Comparison of ENCODE assay signal across 9 cellular contexts in the genomic region with DNA sequence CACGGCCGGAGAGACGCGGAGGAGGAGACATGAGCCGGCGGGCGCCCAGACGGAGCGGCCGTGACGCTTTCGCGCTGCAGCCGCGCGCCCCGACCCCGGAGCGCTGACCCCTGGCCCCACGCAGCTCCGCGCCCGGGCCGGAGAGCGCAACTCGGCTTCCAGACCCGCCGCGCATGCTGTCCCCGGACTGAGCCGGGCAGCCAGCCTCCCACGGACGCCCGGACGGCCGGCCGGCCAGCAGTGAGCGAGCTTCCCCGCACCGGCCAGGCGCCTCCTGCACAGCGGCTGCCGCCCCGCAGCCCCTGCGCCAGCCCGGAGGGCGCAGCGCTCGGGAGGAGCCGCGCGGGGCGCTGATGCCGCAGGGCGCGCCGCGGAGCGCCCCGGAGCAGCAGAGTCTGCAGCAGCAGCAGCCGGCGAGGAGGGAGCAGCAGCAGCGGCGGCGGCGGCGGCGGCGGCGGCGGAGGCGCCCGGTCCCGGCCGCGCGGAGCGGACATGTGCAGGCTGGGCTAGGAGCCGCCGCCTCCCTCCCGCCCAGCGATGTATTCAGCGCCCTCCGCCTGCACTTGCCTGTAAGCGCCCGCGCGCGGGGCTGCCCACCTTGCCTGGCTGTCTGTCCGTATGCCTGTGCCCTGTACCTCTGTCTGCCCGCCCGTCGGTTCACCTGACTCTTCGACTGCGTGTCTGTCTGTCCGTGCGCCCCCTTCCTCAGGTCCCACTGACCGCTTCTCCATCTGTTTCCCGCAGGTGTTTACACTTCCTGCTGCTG. TPM values are rescaled to one million over a fixed set of nuclear protein-coding genes. Genes with fewer than 3 reads are reported as not detected.
A peak's percentile ranks its signal among the peaks of the same experiment; 100 is the strongest.
DNase-seq lines count a peak whose midpoint lies in the region; ATAC-seq and TF ChIP-seq lines count a peak whose summit lies in the region.
"Had no signal": no experiment of that assay in that cellular context is flagged by ENCODE, and none has a peak within 500 bp of the region (broad histone marks: within the 10 kb centered on the region; RNA-seq: fewer than 3 reads in every experiment).

No MANE protein-coding gene starts in this region.

- CTCF ChIA-PET in activated CD8-positive, alpha-beta T cell treated with anti-CD3 and anti-CD28 coated beads, Interleukin-2, amount 10 ng/mL, durations not matched to agents 7 days and 5 days (lab: Charles Lee): interaction anchor here (0.9 to 2.9 kb wide), 12 partner anchors 11 to 587 kb away, joined by 3 to 30 read pairs (median 6); a partner anchor contains a TSS

- DNase-seq in BE2C (peak; percentile 53), HuH-7 (ENCODE audit: low spot score) (peak; percentile 64), ovary (peak in 3 of 5 donors; percentile 26 to 53 (median 42)), SKM-1 treated with dmso at 0.1 percent for 144 hours (lab: John Stamatoyannopoulos, UW; ENCODE audit: unreplicated experiment) (no peak), MV-4-11 (lab: John Stamatoyannopoulos, UW) (no peak)
- DNase-seq in activated CD8-positive, alpha-beta T cell treated with anti-CD3 and anti-CD28 coated beads, Interleukin-2, amount 10 ng/mL, durations not matched to agents 7 days and 5 days: peak; percentile 32

- no peaks in the 10 kb centered on the region for H3K36me3 Mint-ChIP-seq in activated CD8-positive, alpha-beta T cell treated with anti-CD3 and anti-CD28 coated beads, Interleukin-2, amount 10 ng/mL, durations not matched to agents 7 days and 5 days (ENCODE audit: low read depth)

- H3K4me3 ChIP-seq in BE2C (ENCODE audit: low read depth, low read length): no peak overlapping the region; the same call in 1 of the 2 replicates
- H3K4me3 ChIP-seq in gastroesophageal sphincter: peak overlapping the region; percentile 2 to 53
- peak overlapping the region; percentile 25 for H3K4me3 ChIP-seq in ovary

- POLR2A ChIA-PET in activated CD8-positive, alpha-beta T cell treated with anti-CD3 and anti-CD28 coated beads, Interleukin-2, amount 10 ng/mL, durations not matched to agents 7 days and 5 days (lab: Charles Lee): no interaction called here

- H3K4me1 Mint-ChIP-seq in activated CD8-positive, alpha-beta T cell treated with anti-CD3 and anti-CD28 coated beads, Interleukin-2, amount 10 ng/mL, durations not matched to agents 7 days and 5 days (ENCODE audit: low read depth): peaks cover 17% of the 10 kb centered on the region

- peak overlapping the region; percentile 47 for H3K4me3 Mint-ChIP-seq in activated CD8-positive, alpha-beta T cell treated with anti-CD3 and anti-CD28 coated beads, Interleukin-2, amount 10 ng/mL, durations not matched to agents 7 days and 5 days

- intact Hi-C loops in ovary (cut with DNase I): loop anchor here in 3 of 4 donors (5.0 to 10.0 kb wide), 4 partner anchors 195 to 765 kb away; a partner anchor contains a TSS

- H3K9me3 ChIP-seq in BE2C (no peaks in the 10 kb centered on the region), gastroesophageal sphincter (no peaks in the 10 kb centered on the region), ovary (no peaks in the 10 kb centered on the region)

- no peak overlapping the region for H3K27ac Mint-ChIP-seq in activated CD8-positive, alpha-beta T cell treated with anti-CD3 and anti-CD28 coated beads, Interleukin-2, amount 10 ng/mL, durations not matched to agents 7 days and 5 days

- WGBS in gastroesophageal sphincter (ENCODE audit: low coverage in 1 of 2), 2 donors: 0% methylated on average over 2 of the region's 99 CpGs; no CpG with 5 or more reads in 1 of the 2 donors
- WGBS in ovary, 3 donors: 1 to 2% (median 1%) methylated on average over 48 to 99 of the region's 99 CpGs

- ATAC-seq in GM18909 (IDR thresholded peaks at IDR 0.05; ENCODE audit: poor library complexity, unreplicated experiment) (peak; percentile 38), gastroesophageal sphincter (peak; percentile 6)
- peak; percentile 25 for ATAC-seq in activated CD8-positive, alpha-beta T cell treated with anti-CD3 and anti-CD28 coated beads, Interleukin-2, amount 10 ng/mL, durations not matched to agents 7 days and 5 days

- no peak for TF ChIP-seq CTCF in BE2C (IDR thresholded peaks at IDR 0.05; ENCODE audit: low read depth, low read length)
- TF ChIP-seq CTCF in gastroesophageal sphincter (IDR thresholded peaks at IDR 0.05): peak in 1 of 4 experiments; percentile 5
- no peak for TF ChIP-seq CTCF in ovary (IDR thresholded peaks at IDR 0.05)

- TF ChIP-seq POLR2A in gastroesophageal sphincter (IDR thresholded peaks at IDR 0.05) (peak in 1 of 2 donors; percentile 9), ovary (IDR thresholded peaks at IDR 0.05) (no peak)

- peaks cover 21% of the 10 kb centered on the region for H3K4me1 ChIP-seq in BE2C
- H3K4me1 ChIP-seq in gastroesophageal sphincter: peaks cover 0 to 33% (median 29%) of the 10 kb centered on the region in 3 donors
- H3K4me1 ChIP-seq in ovary (ENCODE audit: insufficient read depth): peaks cover 6% of the 10 kb centered on the region

- TF ChIP-seq EP300 in gastroesophageal sphincter (IDR thresholded peaks at IDR 0.05) (no peak), ovary (IDR thresholded peaks at IDR 0.05) (no peak)

- no peaks in the 10 kb centered on the region for H3K36me3 ChIP-seq in BE2C
- H3K36me3 ChIP-seq in gastroesophageal sphincter: no peaks in the 10 kb centered on the region
- no peaks in the 10 kb centered on the region for H3K36me3 ChIP-seq in ovary

- H3K27me3 ChIP-seq in BE2C: peaks cover 27% of the 10 kb centered on the region
- H3K27me3 ChIP-seq in gastroesophageal sphincter: peaks cover 19% of the 10 kb centered on the region
- H3K27me3 ChIP-seq in ovary: peaks cover 2% of the 10 kb centered on the region

- no peaks in the 10 kb centered on the region for H3K9me3 Mint-ChIP-seq in activated CD8-positive, alpha-beta T cell treated with anti-CD3 and anti-CD28 coated beads, Interleukin-2, amount 10 ng/mL, durations not matched to agents 7 days and 5 days (ENCODE audit: insufficient read depth)

- H3K27ac ChIP-seq in gastroesophageal sphincter (peak overlapping the region in 2 of 4 donors; percentile 39 to 41), ovary (no peak overlapping the region)

- H3K27me3 Mint-ChIP-seq in activated CD8-positive, alpha-beta T cell treated with anti-CD3 and anti-CD28 coated beads, Interleukin-2, amount 10 ng/mL, durations not matched to agents 7 days and 5 days (ENCODE audit: low read depth): peaks cover 24% of the 10 kb centered on the region

RNA-seq across cellular contexts. Expression of a gene that starts 0.4 kb away (rescaled TPM):
- 0.51 TPM for polyA plus RNA-seq in BE2C (2012; ENCODE audit: insufficient read depth, insufficient read length, low read depth)
- total RNA-seq in activated CD8-positive, alpha-beta T cell treated with anti-CD3 and anti-CD28 coated beads, Interleukin-2, amount 10 ng/mL, durations not matched to agents 7 days and 5 days: not detected
- total RNA-seq in gastroesophageal sphincter: 1 to 10 TPM in 2 of 4 donors, not detected in 2; 1.8 to 2.1 TPM
- 1 to 10 TPM in 2 of 7 donors, under 1 TPM in 4, not detected in 1; 0.32 to 7.9 (median 0.74) TPM for total RNA-seq in ovary
- polyA plus RNA-seq in ovary: under 1 TPM; 0.27 to 0.33 TPM
- total RNA-seq: glomerular endothelial cell had no signal

RNA-seq across cellular contexts. Expression of a gene that starts 32.2 kb away (rescaled TPM):
- polyA plus RNA-seq in BE2C (2012; ENCODE audit: insufficient read depth, insufficient read length, low read depth): 1,295 TPM
- 1,000 to 10,000 TPM; 1,308 to 1,394 TPM for total RNA-seq in activated CD8-positive, alpha-beta T cell treated with anti-CD3 and anti-CD28 coated beads, Interleukin-2, amount 10 ng/mL, durations not matched to agents 7 days and 5 days
- total RNA-seq in gastroesophageal sphincter (100 to 1,000 TPM; 532 to 835 (median 744) TPM), ovary (1,000 to 10,000 TPM; 1,123 to 2,623 (median 1,600) TPM)
- 1,000 to 10,000 TPM; 2,200 to 3,932 TPM for polyA plus RNA-seq in ovary

Comparison
In these comparisons a context has a peak if more than half of its experiments do, and no peak if none do; other contexts are left out.
1. DNase-seq: peak in BE2C (single experiment), HuH-7 (single experiment), activated CD8-positive, alpha-beta T cell treated with anti-CD3 and anti-CD28 coated beads, Interleukin-2, amount 10 ng/mL, durations not matched to agents 7 days and 5 days (single experiment) and ovary (3 of 5); none in SKM-1 treated with dmso at 0.1 percent for 144 hours (single experiment) and MV-4-11 (single experiment).
2. Peak in every context shown above with its lines, with median percentiles within 50 percentile points of each other: ATAC-seq.